16 cellular contexts compared by ENCODE assay signal in the genomic region with DNA sequence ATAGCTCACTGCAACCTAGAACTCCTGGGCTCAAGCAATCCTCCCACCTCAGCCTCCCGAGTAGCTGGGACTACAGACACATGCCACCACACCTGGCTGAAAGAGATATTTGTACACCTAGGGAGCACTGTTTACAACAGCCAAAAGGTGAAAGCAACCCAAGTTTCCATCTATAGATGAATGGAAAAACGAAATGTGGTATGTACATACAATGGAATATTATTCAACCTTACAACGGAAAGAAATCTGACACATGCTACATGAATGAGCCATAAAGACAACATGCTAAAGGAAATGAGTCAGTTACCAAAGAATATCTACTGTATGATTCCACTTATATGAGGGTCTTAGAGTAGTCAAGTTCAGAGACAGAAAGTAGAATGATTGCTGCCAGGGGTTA. TPM values are rescaled to one million over a fixed set of nuclear protein-coding genes. Genes with fewer than 3 reads are reported as not detected.
DNase-seq lines count a peak whose midpoint lies in the region; ATAC-seq and TF ChIP-seq lines count a peak whose summit lies in the region.
"Had no signal": no experiment of that assay in that cellular context is flagged by ENCODE, and none has a peak within 500 bp of the region (broad histone marks: within the 10 kb centered on the region; RNA-seq: fewer than 3 reads in every experiment).

No MANE protein-coding gene starts in this region.

- H3K9ac ChIP-seq in liver (ENCODE audit: low read depth in 1 of 2, low read length in 2 of 2), result no peak overlapping the region
- H3K9ac ChIP-seq: BLaER1 had no signal

- H3K27me3 ChIP-seq in liver (ENCODE audit: control insufficient read depth in 4 of 4, insufficient read depth in 4 of 4, low read length in 3 of 4) (no peaks in the 10 kb centered on the region), suprapubic skin (no peaks in the 10 kb centered on the region)
- H3K27me3 ChIP-seq: BLaER1, body of pancreas had no signal

- 60% methylated on average over 3 of the region's 3 CpGs for WGBS in liver
- WGBS in suprapubic skin, result 91% methylated on average over 3 of the region's 3 CpGs

- no peak for ATAC-seq in GM21515 (IDR thresholded peaks at IDR 0.05; ENCODE audit: unreplicated experiment)
- ATAC-seq: body of pancreas, natural killer cell had no signal

- no peaks in the 10 kb centered on the region for H3K9me3 ChIP-seq in liver (ENCODE audit: control insufficient read depth in 4 of 4, low read length in 3 of 4)
- H3K9me3 ChIP-seq in suprapubic skin, result no peaks in the 10 kb centered on the region
- H3K9me3 ChIP-seq: BLaER1, body of pancreas, prostate gland had no signal

- H3K4me3 ChIP-seq in choroid plexus epithelial cell (ENCODE audit: low read depth, low read length) (no peak overlapping the region), liver (ENCODE audit: low read depth in 1 of 3, low read length in 3 of 3) (peak overlapping the region in 1 of 3 donors; percentile 12), suprapubic skin (no peak overlapping the region)
- H3K4me3 ChIP-seq: BLaER1, body of pancreas, lung, prostate gland had no signal

- no peak for TF ChIP-seq POLR2A in suprapubic skin (IDR thresholded peaks at IDR 0.05)

- no peak for TF ChIP-seq RAD21 in liver (IDR thresholded peaks at IDR 0.05)

- H3K4me1 ChIP-seq in liver (ENCODE audit: control insufficient read depth in 4 of 4, insufficient read depth in 4 of 4, low read length in 3 of 4) (peaks cover 10 to 48% (median 35%) of the 10 kb centered on the region in 4 donors), suprapubic skin (peaks cover 14% of the 10 kb centered on the region)
- H3K4me1 ChIP-seq: prostate gland had no signal

- H3K36me3 ChIP-seq in liver (ENCODE audit: control insufficient read depth in 4 of 4, insufficient read depth in 3 of 4, low read depth in 1 of 4, low read length in 3 of 4) (no peaks in the 10 kb centered on the region), suprapubic skin (no peaks in the 10 kb centered on the region)
- H3K36me3 ChIP-seq: BLaER1, prostate gland had no signal

- TF ChIP-seq CTCF in choroid plexus epithelial cell (conservative IDR thresholded peaks at IDR 0.05; ENCODE audit: low read depth, low read length) (no peak), liver (IDR thresholded peaks at IDR 0.05; ENCODE audit: low read depth, low read length, missing input control) (no peak), suprapubic skin (IDR thresholded peaks at IDR 0.05) (no peak)

- DNase-seq in EL (peak; percentile 69), LHCN-M2 (ENCODE audit: low read depth) (peak; percentile 9), choroid plexus epithelial cell (ENCODE audit: low read depth) (peak; percentile 23), T-helper 2 cell (no peak), suprapubic skin (ENCODE audit: low spot score in 2 of 2) (no peak), nucleus accumbens (lab: John Stamatoyannopoulos, UW) (no peak)
- DNase-seq: activated CD4-positive, alpha-beta T cell treated with anti-CD3 and anti-CD28 coated beads, Interleukin-2, amount 50 U/mL, for 4 hours; body of pancreas; natural killer cell; NCI-H446 treated with DMSO at 0.1 percent for 48 hours had no signal

- no peak for TF ChIP-seq EP300 in suprapubic skin (IDR thresholded peaks at IDR 0.05)

- H3K27ac ChIP-seq in liver (ENCODE audit: low read depth in 1 of 2, low read length in 2 of 2) (peak overlapping the region; percentile 79 to 86), suprapubic skin (no peak overlapping the region)
- H3K27ac ChIP-seq: BLaER1, body of pancreas, HL-60, prostate gland had no signal

TF ChIP-seq in liver, 16 proteins besides CTCF, POLR2A, EP300 and RAD21:
- TF ChIP-seq, protein P1, sequence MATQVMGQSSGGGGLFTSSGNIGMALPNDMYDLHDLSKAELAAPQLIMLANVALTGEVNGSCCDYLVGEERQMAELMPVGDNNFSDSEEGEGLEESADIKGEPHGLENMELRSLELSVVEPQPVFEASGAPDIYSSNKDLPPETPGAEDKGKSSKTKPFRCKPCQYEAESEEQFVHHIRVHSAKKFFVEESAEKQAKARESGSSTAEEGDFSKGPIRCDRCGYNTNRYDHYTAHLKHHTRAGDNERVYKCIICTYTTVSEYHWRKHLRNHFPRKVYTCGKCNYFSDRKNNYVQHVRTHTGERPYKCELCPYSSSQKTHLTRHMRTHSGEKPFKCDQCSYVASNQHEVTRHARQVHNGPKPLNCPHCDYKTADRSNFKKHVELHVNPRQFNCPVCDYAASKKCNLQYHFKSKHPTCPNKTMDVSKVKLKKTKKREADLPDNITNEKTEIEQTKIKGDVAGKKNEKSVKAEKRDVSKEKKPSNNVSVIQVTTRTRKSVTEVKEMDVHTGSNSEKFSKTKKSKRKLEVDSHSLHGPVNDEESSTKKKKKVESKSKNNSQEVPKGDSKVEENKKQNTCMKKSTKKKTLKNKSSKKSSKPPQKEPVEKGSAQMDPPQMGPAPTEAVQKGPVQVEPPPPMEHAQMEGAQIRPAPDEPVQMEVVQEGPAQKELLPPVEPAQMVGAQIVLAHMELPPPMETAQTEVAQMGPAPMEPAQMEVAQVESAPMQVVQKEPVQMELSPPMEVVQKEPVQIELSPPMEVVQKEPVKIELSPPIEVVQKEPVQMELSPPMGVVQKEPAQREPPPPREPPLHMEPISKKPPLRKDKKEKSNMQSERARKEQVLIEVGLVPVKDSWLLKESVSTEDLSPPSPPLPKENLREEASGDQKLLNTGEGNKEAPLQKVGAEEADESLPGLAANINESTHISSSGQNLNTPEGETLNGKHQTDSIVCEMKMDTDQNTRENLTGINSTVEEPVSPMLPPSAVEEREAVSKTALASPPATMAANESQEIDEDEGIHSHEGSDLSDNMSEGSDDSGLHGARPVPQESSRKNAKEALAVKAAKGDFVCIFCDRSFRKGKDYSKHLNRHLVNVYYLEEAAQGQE (IDR thresholded peaks at IDR 0.05), result no peak

RNA-seq across cellular contexts. Expression of a gene that starts 52.2 kb away (rescaled TPM):
- total RNA-seq in LHCN-M2 (2014; rRNA removed) (1.2 TPM in 2 replicates), liver (10 to 100 TPM in 1 of 2 donors, 1 to 10 TPM in 1; 9.6 to 23.6 TPM), suprapubic skin (1 to 10 TPM in 3 of 4 donors, under 1 TPM in 1; 0.72 to 5.1 (median 2.4) TPM)
- 0.53 TPM for polyA plus RNA-seq in LHCN-M2 (2012)
- polyA plus RNA-seq in liver, result 1 to 10 TPM; 1.9 to 4.5 TPM

Comparison
In these comparisons a context has a peak if more than half of its experiments do, and no peak if none do; other contexts are left out.
1. DNase-seq: peak in EL (single experiment), LHCN-M2 (single experiment) and choroid plexus epithelial cell (single experiment); none in T-helper 2 cell (0 of 5), suprapubic skin (0 of 2) and nucleus accumbens (0 of 56).